In the genomic region with DNA sequence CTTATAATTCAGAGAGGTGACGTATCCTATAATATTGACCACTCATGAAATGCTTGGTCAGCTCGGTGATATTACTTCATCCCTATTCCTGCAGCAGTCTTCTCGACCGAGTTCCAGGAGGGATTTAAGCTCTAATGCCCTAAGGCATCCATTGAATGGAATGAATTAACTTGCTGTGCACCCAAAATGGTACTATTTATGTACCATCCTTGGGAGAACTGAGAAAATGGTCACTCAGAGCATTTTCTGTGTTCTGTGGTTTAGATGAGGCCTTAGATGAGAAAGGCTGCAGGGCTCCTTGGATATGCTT, we compare ENCODE assay signal across 8 cellular contexts. TPM values are rescaled to one million over a fixed set of nuclear protein-coding genes. Genes with fewer than 3 reads are reported as not detected.
DNase-seq lines count a peak whose midpoint lies in the region; ATAC-seq and TF ChIP-seq lines count a peak whose summit lies in the region.

No MANE protein-coding gene starts in this region.

- H3K9me2 ChIP-seq in Karpas-422 (replicated peaks; ENCODE audit: insufficient read depth, low read length) = no peaks in the 10 kb centered on the region

- H3K27ac ChIP-seq in Karpas-422 (ENCODE audit: low read length) (peak overlapping the region; percentile 82), dorsolateral prefrontal cortex (peak overlapping the region; percentile 94 to 100 (median 99))

- no peaks in the 10 kb centered on the region for H3K9me3 ChIP-seq in Karpas-422 (ENCODE audit: low read length)

- POLR2A ChIA-PET in naive thymus-derived CD8-positive, alpha-beta T cell (lab: Charles Lee) = interaction anchor here (0.5 to 3.4 kb wide), 11 partner anchors 10 to 390 kb away, joined by 3 to 34 read pairs (median 4); a partner anchor contains a TSS

- H3K9ac ChIP-seq in Karpas-422 (ENCODE audit: low read length) = peak overlapping the region; percentile 88

- H3K27ac Mint-ChIP-seq in naive thymus-derived CD8-positive, alpha-beta T cell = peak overlapping the region; percentile 100

- peak overlapping the region; percentile 93 to 100 (median 99) for H3K4me3 Mint-ChIP-seq in naive thymus-derived CD8-positive, alpha-beta T cell

- no peaks in the 10 kb centered on the region for H4K20me1 ChIP-seq in Karpas-422 (ENCODE audit: insufficient read depth, low read depth, low read length)

- intact Hi-C loops in dorsolateral prefrontal cortex (cut with DNase I) = loop anchor here (1.0 to 2.0 kb wide), 5 partner anchors 65 to 186 kb away; a partner anchor contains a TSS

- peaks cover 53% of the 10 kb centered on the region for H3K79me2 ChIP-seq in Karpas-422 (ENCODE audit: low read length)

- H2AFZ ChIP-seq in Karpas-422 (ENCODE audit: low read length) = peak overlapping the region; percentile 79

- peaks cover 4 to 5% (median 5%) of the 10 kb centered on the region in 3 donors for H3K36me3 Mint-ChIP-seq in naive thymus-derived CD8-positive, alpha-beta T cell

- H3K36me3 ChIP-seq in Karpas-422 (ENCODE audit: insufficient read depth, low read length) = peaks cover 14% of the 10 kb centered on the region

- H3K9me3 Mint-ChIP-seq in naive thymus-derived CD8-positive, alpha-beta T cell = no peaks in the 10 kb centered on the region

- peaks cover 38% of the 10 kb centered on the region for H3K4me1 ChIP-seq in Karpas-422 (ENCODE audit: low read length)

- peaks cover 22 to 59% (median 42%) of the 10 kb centered on the region in 4 donors for H3K4me1 Mint-ChIP-seq in naive thymus-derived CD8-positive, alpha-beta T cell

- peak overlapping the region; percentile 91 for H3K4me3 ChIP-seq in AG09309 (ENCODE audit: control insufficient read depth, low read depth, low read length)
- H3K4me3 ChIP-seq in Karpas-422 (ENCODE audit: low read length) = peak overlapping the region; percentile 93
- peak overlapping the region; percentile 68 to 99 (median 89) for H3K4me3 ChIP-seq in dorsolateral prefrontal cortex

- DNase-seq in AG09309 (ENCODE audit: low read depth) = no peak
- DNase-seq in Karpas-422 = no peak
- DNase-seq in dorsolateral prefrontal cortex = no peak
- no peak for DNase-seq in naive thymus-derived CD8-positive, alpha-beta T cell
- no peak for DNase-seq in NCI-H146 (lab: John Stamatoyannopoulos, UW)
- no peak for DNase-seq in NCI-H2171 (lab: John Stamatoyannopoulos, UW)
- no peak for DNase-seq in SKM-1 (lab: John Stamatoyannopoulos, UW; ENCODE audit: unreplicated experiment)
- no peak for DNase-seq in NCI-H69 (lab: John Stamatoyannopoulos, UW)

- H3K27me3 Mint-ChIP-seq in naive thymus-derived CD8-positive, alpha-beta T cell = no peaks in the 10 kb centered on the region

- ATAC-seq in naive thymus-derived CD8-positive, alpha-beta T cell = no peak

- peak overlapping the region; percentile 86 for H3K4me2 ChIP-seq in Karpas-422 (ENCODE audit: low read depth, low read length, poor library complexity, severe bottlenecking)

- no peaks in the 10 kb centered on the region for H3K27me3 ChIP-seq in Karpas-422 (ENCODE audit: low read length)
- no peaks in the 10 kb centered on the region for H3K27me3 ChIP-seq in dorsolateral prefrontal cortex

- TF ChIP-seq CTCF in AG09309 (IDR thresholded peaks at IDR 0.05; ENCODE audit: control insufficient read depth, insufficient read depth, low read depth, low read length, missing control alignments) (no peak), dorsolateral prefrontal cortex (IDR thresholded peaks at IDR 0.05 in 54 of 56, conservative IDR thresholded peaks at IDR 0.05 in 2 of 56; ENCODE audit: low read depth in 1 of 56, partially characterized antibody in 56 of 56) (no peak)

RNA-seq across cellular contexts. Expression of a gene that starts 0.6 kb away (rescaled TPM):
- 62.7 and 77.1 TPM in 2 replicates for total RNA-seq in Karpas-422 (2014; rRNA removed; shearing (Covaris generic); ENCODE audit: low replicate concordance)
- total RNA-seq in dorsolateral prefrontal cortex = 10 to 100 TPM; 30.3 to 80.3 (median 55.0) TPM
- 10 to 100 TPM; 53.5 to 60.3 TPM for total RNA-seq in naive thymus-derived CD8-positive, alpha-beta T cell
- polyA plus RNA-seq in naive thymus-derived CD8-positive, alpha-beta T cell = 10 to 100 TPM; 50.9 to 62.1 (median 58.8) TPM

RNA-seq across cellular contexts. Expression of a gene that starts 47.0 kb away (rescaled TPM):
- total RNA-seq in Karpas-422 (2014; rRNA removed; shearing (Covaris generic); ENCODE audit: low replicate concordance) = 2.1 and 3.5 TPM in 2 replicates
- total RNA-seq in dorsolateral prefrontal cortex = 10 to 100 TPM in 26 of 120 experiments, 1 to 10 TPM in 94; 2.8 to 18.8 (median 7.2) TPM
- 10 to 100 TPM; 30.4 to 38.9 TPM for total RNA-seq in naive thymus-derived CD8-positive, alpha-beta T cell
- 10 to 100 TPM; 58.6 to 68.3 (median 58.7) TPM for polyA plus RNA-seq in naive thymus-derived CD8-positive, alpha-beta T cell
